27 cellular contexts compared by ENCODE assay signal in the genomic region with DNA sequence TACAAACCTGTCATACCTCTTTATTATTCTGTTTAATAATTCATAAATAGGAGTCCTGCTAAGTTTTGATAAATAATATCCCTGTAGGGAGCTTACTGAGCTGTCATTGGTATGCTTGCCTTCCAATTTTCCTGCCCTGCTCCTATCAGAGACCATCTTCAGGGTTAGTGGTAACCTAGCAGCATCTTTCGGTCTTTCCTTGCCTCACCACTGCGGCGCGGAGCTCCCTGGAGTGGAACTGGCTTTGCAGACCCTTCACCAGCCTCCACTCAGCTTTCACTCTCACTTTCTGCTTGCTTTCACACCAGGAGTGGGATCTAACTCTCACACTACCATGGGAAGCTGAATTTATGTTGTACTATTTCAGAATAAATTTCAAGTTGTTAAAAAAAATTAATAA.
"Had no signal": no experiment of that assay in that cellular context is flagged by ENCODE, and none has a peak within 500 bp of the region (broad histone marks: within the 10 kb centered on the region; RNA-seq: fewer than 3 reads in every experiment).

No MANE protein-coding gene starts in this region.

- H3K79me2 ChIP-seq: parathyroid adenoma had no signal

- H3K9me3 Mint-ChIP-seq: neural crest cell had no signal

- H3K4me2 ChIP-seq: smooth muscle cell had no signal

- H3K4me3 Mint-ChIP-seq: naive thymus-derived CD8-positive, alpha-beta T cell; nephron; neural crest cell; stimulated activated memory B cell treated with anti-CD40 and anti-IgM and Interleukin-4, amounts not matched to agents 10 μg/mL and 1 μg/mL and 100 μg/mL, for 72 hours; stimulated activated naive CD8-positive, alpha-beta T cell treated with anti-CD3 and anti-CD28 coated beads, Interleukin-15, amount 100 ng/mL, for 72 hours had no signal

- H3K27ac ChIP-seq: left lung, lower lobe of right lung, neutrophil, parathyroid adenoma, right atrium auricular region, right lobe of liver, tibial nerve, upper lobe of left lung, vagina had no signal

- H3K4me1 ChIP-seq: left lung, lower lobe of right lung, parathyroid adenoma, right atrium auricular region, right lobe of liver, tibial nerve, upper lobe of left lung, vagina had no signal

- H3K27me3 ChIP-seq: left lung, neutrophil, right atrium auricular region, right lobe of liver, tibial nerve, upper lobe of left lung, vagina had no signal

- H3K4me3 ChIP-seq: left lung, lower lobe of right lung, right atrium auricular region, right lobe of liver, smooth muscle cell, tibial nerve, upper lobe of left lung, vagina had no signal

- H3K4me1 Mint-ChIP-seq: naive thymus-derived CD8-positive, alpha-beta T cell; nephron; neural crest cell; stimulated activated memory B cell treated with anti-CD40 and anti-IgM and Interleukin-4, amounts not matched to agents 10 μg/mL and 1 μg/mL and 100 μg/mL, for 72 hours; stimulated activated naive CD8-positive, alpha-beta T cell treated with anti-CD3 and anti-CD28 coated beads, Interleukin-15, amount 100 ng/mL, for 72 hours had no signal

- DNase-seq: kidney glomerular epithelial cell; left colon; left lung; lower lobe of right lung; mammary epithelial cell; mesenchymal stem cell; naive thymus-derived CD8-positive, alpha-beta T cell; occipital lobe; right lobe of liver; stimulated activated CD4-positive, alpha-beta T cell treated with anti-CD3 and anti-CD28 coated beads, Interleukin-1b, Interleukin-23, amount 100 ng/mL, for 48 hours; stimulated activated CD4-positive, alpha-beta T cell treated with anti-CD3 and anti-CD28 coated beads, Interleukin-2, amount 100 ng/mL, for 48 hours; stimulated activated CD4-positive, alpha-beta T cell treated with anti-CD3 and anti-CD28 coated beads, Interleukin-4, amount 100 ng/mL, for 4 hours; stimulated activated CD8-positive, alpha-beta memory T cell treated with anti-CD3 and anti-CD28 coated beads, Interleukin-4, amount 100 ng/mL, for 48 hours; stimulated activated naive CD4-positive, alpha-beta T cell treated with Interleukin-2 at 50 U/mL for 16 hours; stimulated activated naive CD8-positive, alpha-beta T cell treated with anti-CD3 and anti-CD28 coated beads, Interleukin-15, amount 100 ng/mL, for 72 hours; substantia nigra; upper lobe of left lung had no signal

- H3K27me3 Mint-ChIP-seq: naive thymus-derived CD8-positive, alpha-beta T cell; progenitor cell of endocrine pancreas; stimulated activated memory B cell treated with anti-CD40 and anti-IgM and Interleukin-4, amounts not matched to agents 10 μg/mL and 1 μg/mL and 100 μg/mL, for 72 hours; stimulated activated naive CD8-positive, alpha-beta T cell treated with anti-CD3 and anti-CD28 coated beads, Interleukin-15, amount 100 ng/mL, for 72 hours had no signal

- H3K36me3 Mint-ChIP-seq: naive thymus-derived CD8-positive, alpha-beta T cell; stimulated activated memory B cell treated with anti-CD40 and anti-IgM and Interleukin-4, amounts not matched to agents 10 μg/mL and 1 μg/mL and 100 μg/mL, for 72 hours had no signal

- ATAC-seq: left colon; left lung; lower lobe of right lung; naive thymus-derived CD8-positive, alpha-beta T cell; right lobe of liver; stimulated activated memory B cell treated with anti-CD40 and anti-IgM and Interleukin-4, amounts not matched to agents 10 μg/mL and 1 μg/mL and 100 μg/mL, for 72 hours; stimulated activated naive CD8-positive, alpha-beta T cell treated with anti-CD3 and anti-CD28 coated beads, Interleukin-15, amount 100 ng/mL, for 72 hours had no signal

- H2AFZ ChIP-seq: parathyroid adenoma had no signal

- H3K9me3 ChIP-seq: lower lobe of right lung, neutrophil, right atrium auricular region, right lobe of liver, tibial nerve, upper lobe of left lung, vagina had no signal

- H3K36me3 ChIP-seq: left lung, lower lobe of right lung, neutrophil, right atrium auricular region, right lobe of liver, tibial nerve, upper lobe of left lung, vagina had no signal

- H3K27ac Mint-ChIP-seq: naive thymus-derived CD8-positive, alpha-beta T cell; nephron; progenitor cell of endocrine pancreas; stimulated activated memory B cell treated with anti-CD40 and anti-IgM and Interleukin-4, amounts not matched to agents 10 μg/mL and 1 μg/mL and 100 μg/mL, for 72 hours; stimulated activated naive CD8-positive, alpha-beta T cell treated with anti-CD3 and anti-CD28 coated beads, Interleukin-15, amount 100 ng/mL, for 72 hours had no signal

- H3K9ac ChIP-seq: parathyroid adenoma had no signal
